Comparison of ENCODE assay signal across 1 cellular context in genomic region chr16:57389087-57389468, GRCh38.
A peak's percentile ranks its signal among the peaks of the same experiment; 100 is the strongest.
TF ChIP-seq lines count a peak whose summit lies in the region.

No MANE protein-coding gene starts in this region.

TF ChIP-seq in GM12878, 131 proteins besides CTCF, POLR2A, EP300 and RAD21:
- no peak for TF ChIP-seq RAD51 (IDR thresholded peaks at IDR 0.05)
- no peak for TF ChIP-seq CBX3 (IDR thresholded peaks at IDR 0.05; ENCODE audit: borderline replicate concordance, low read depth)
- no peak for TF ChIP-seq RFX5 (IDR thresholded peaks at IDR 0.05; ENCODE audit: low read depth, low read length)
- no peak for TF ChIP-seq GABPA (IDR thresholded peaks at IDR 0.05; ENCODE audit: low read depth)
- TF ChIP-seq JUNB (IDR thresholded peaks at IDR 0.05), result no peak
- TF ChIP-seq MTA3 (IDR thresholded peaks at IDR 0.05; ENCODE audit: borderline replicate concordance, low read length), result peak; percentile 8; the same call in 1 of the 2 replicates
- TF ChIP-seq ZZZ3 (IDR thresholded peaks at IDR 0.05; ENCODE audit: control insufficient read depth, insufficient read length, low read depth), result no peak
